ENCODE assay signal across 8 cellular contexts in genomic region chr1:1891349-1892078, GRCh38. TPM values are rescaled to one million over a fixed set of nuclear protein-coding genes. Genes with fewer than 3 reads are reported as not detected.
DNase-seq lines count a peak whose midpoint lies in the region; ATAC-seq and TF ChIP-seq lines count a peak whose summit lies in the region.

No MANE protein-coding gene starts in this region.

- DNase-seq in activated CD8-positive, alpha-beta memory T cell treated with anti-CD3 and anti-CD28 coated beads for 1 hour (ENCODE audit: extremely low read depth in 1 of 2, low read depth in 1 of 2): peak; percentile 40 to 73
- DNase-seq in activated CD8-positive, alpha-beta memory T cell treated with anti-CD3 and anti-CD28 coated beads for 24 hours: no peak
- DNase-seq in RPMI7951 (ENCODE audit: low read depth): peak; percentile 71
- peak; percentile 73 for DNase-seq in activated naive CD4-positive, alpha-beta T cell treated with Interleukin-2 at 50 U/mL for 16 hours
- DNase-seq in globus pallidus (ENCODE audit: low spot score): peak; percentile 45
- peak; percentile 97 for DNase-seq in osteoblast (ENCODE audit: insufficient read length, low spot score, missing footprints)
- peak; percentile 77 to 81 for DNase-seq in tibial artery

- no peaks in the 10 kb centered on the region for H3K9me3 ChIP-seq in osteoblast (ENCODE audit: low read depth, low read length)
- H3K9me3 ChIP-seq in tibial artery: no peaks in the 10 kb centered on the region

- peaks cover 42% of the 10 kb centered on the region for H3K79me2 ChIP-seq in osteoblast (ENCODE audit: insufficient read depth, low read length)

- H3K4me3 ChIP-seq in osteoblast (ENCODE audit: insufficient read depth, low read length) (peak overlapping the region; percentile 88), tibial artery (peak overlapping the region; percentile 90 to 95)

- peak overlapping the region; percentile 85 for H2AFZ ChIP-seq in osteoblast (ENCODE audit: low read length)

- H3K4me2 ChIP-seq in osteoblast (ENCODE audit: insufficient read depth, low read length): peak overlapping the region; percentile 88

- intact Hi-C loops in tibial artery (cut with DNase I; ENCODE audit: low total_unique reads): loop anchor here (10.0 kb wide), 1 partner anchor 107 kb away; no protein-coding TSS in a partner anchor

- peak overlapping the region; percentile 56 for H3K27ac ChIP-seq in osteoblast (ENCODE audit: low read depth, low read length)
- H3K27ac ChIP-seq in tibial artery: peak overlapping the region; percentile 92 to 96

- no peak for TF ChIP-seq CTCF in osteoblast (IDR thresholded peaks at IDR 0.05; ENCODE audit: extremely low read depth, low read depth, low read length)
- no peak for TF ChIP-seq CTCF in tibial artery (IDR thresholded peaks at IDR 0.05)

- H4K20me1 ChIP-seq in osteoblast (ENCODE audit: insufficient read depth, low read length): peaks cover 29% of the 10 kb centered on the region

- ATAC-seq in HG03520 (IDR thresholded peaks at IDR 0.05; ENCODE audit: unreplicated experiment): peak; percentile 25

- H3K36me3 ChIP-seq in osteoblast (ENCODE audit: insufficient read depth, low read length) (no peaks in the 10 kb centered on the region), tibial artery (no peaks in the 10 kb centered on the region)

- H3K4me1 ChIP-seq in osteoblast (ENCODE audit: insufficient read depth, low read length): peaks cover 25% of the 10 kb centered on the region
- H3K4me1 ChIP-seq in tibial artery: peaks cover 0 to 62% (median 46%) of the 10 kb centered on the region in 4 donors

- peaks cover 8% of the 10 kb centered on the region for H3K27me3 ChIP-seq in osteoblast (ENCODE audit: insufficient read depth, low read length)
- peaks cover 0 to 13% of the 10 kb centered on the region in 2 donors for H3K27me3 ChIP-seq in tibial artery

RNA-seq across cellular contexts. Expression of gene GNB1, which starts 0.6 kb away (rescaled TPM):
- 87.6 and 97.9 TPM in 2 replicates for total RNA-seq in RPMI7951 (2014; rRNA removed; shearing (Covaris generic))
- total RNA-seq in osteoblast: 84.6 and 88.7 TPM in 2 replicates

RNA-seq across cellular contexts. Expression of gene CALML6, which starts 23.5 kb away (rescaled TPM):
- total RNA-seq in RPMI7951 (2014; rRNA removed; shearing (Covaris generic)): not detected in 2 replicates
- total RNA-seq in osteoblast: 0.29 and 0.36 TPM in 2 replicates

RNA-seq across cellular contexts. Expression of gene TMEM52, which starts 27.6 kb away (rescaled TPM):
- 0.39 and 0.48 TPM in 2 replicates for total RNA-seq in RPMI7951 (2014; rRNA removed; shearing (Covaris generic))
- not detected in 2 replicates for total RNA-seq in osteoblast
